19 cellular contexts compared by ENCODE assay signal in the genomic region with DNA sequence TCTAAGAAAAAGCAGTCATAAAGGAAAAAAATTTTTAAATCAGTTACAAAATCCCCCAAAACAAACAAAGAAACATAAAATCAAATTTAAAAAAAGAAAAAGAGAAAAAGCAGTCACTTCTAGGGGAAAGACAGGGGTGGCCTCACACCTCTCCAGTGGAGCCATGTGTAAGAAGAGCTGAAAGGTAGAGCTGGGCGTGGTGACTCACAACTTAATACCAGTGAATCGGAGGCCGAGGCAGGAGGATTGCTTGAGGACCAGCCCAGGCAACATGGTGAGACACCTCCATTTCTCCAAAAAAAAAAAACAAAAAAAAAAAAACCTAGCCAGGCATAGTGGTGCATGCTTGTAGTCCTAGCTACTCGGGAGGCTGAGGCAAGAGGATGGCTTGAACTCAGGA.
"Had no signal": no experiment of that assay in that cellular context is flagged by ENCODE, and none has a peak within 500 bp of the region (broad histone marks: within the 10 kb centered on the region; RNA-seq: fewer than 3 reads in every experiment).

No MANE protein-coding gene starts in this region.

- H2AFZ ChIP-seq: parathyroid adenoma had no signal

- H3K9ac ChIP-seq: parathyroid adenoma had no signal

- H3K9me3 ChIP-seq: right lobe of liver, thyroid gland had no signal

- H3K4me3 ChIP-seq: cardiac muscle cell, right lobe of liver, thyroid gland had no signal

- H3K27ac Mint-ChIP-seq: activated CD4-positive, alpha-beta T cell treated with anti-CD3 and anti-CD28 coated beads, Interleukin-2, amount 10 ng/mL, durations not matched to agents 7 days and 5 days; activated naive CD8-positive, alpha-beta T cell treated with anti-CD3 and anti-CD28 coated beads, Interleukin-2, amount 10 ng/mL, durations not matched to agents 7 days and 5 days; stimulated activated naive B cell treated with anti-CD40 and anti-IgM and Interleukin-4, amounts not matched to agents 10 μg/mL and 1 μg/mL and 100 μg/mL, for 72 hours; WTC11 had no signal

- DNase-seq: activated CD4-positive, alpha-beta T cell treated with anti-CD3 and anti-CD28 coated beads, Interleukin-2, amount 10 ng/mL, durations not matched to agents 7 days and 5 days; activated naive CD4-positive, alpha-beta T cell; activated naive CD8-positive, alpha-beta T cell treated with anti-CD3 and anti-CD28 coated beads, Interleukin-2, amount 10 ng/mL, durations not matched to agents 7 days and 5 days; activated T-cell treated with anti-CD3 and anti-CD28 coated beads, Interleukin-2, amount 50 U/mL, for 1 hour; amygdala; foreskin fibroblast; mesendoderm; right lobe of liver; small intestine; stimulated activated CD4-positive, alpha-beta T cell treated with anti-CD3 and anti-CD28 coated beads, Interleukin-4, amount 100 ng/mL, for 24 hours; stimulated activated naive B cell treated with anti-CD40 and anti-IgM and Interleukin-4, amounts not matched to agents 10 μg/mL and 1 μg/mL and 100 μg/mL, for 72 hours; thyroid gland had no signal

- H3K27me3 ChIP-seq: cardiac muscle cell, right lobe of liver, thyroid gland had no signal

- H3K4me3 Mint-ChIP-seq: activated CD4-positive, alpha-beta T cell treated with anti-CD3 and anti-CD28 coated beads, Interleukin-2, amount 10 ng/mL, durations not matched to agents 7 days and 5 days; activated naive CD8-positive, alpha-beta T cell treated with anti-CD3 and anti-CD28 coated beads, Interleukin-2, amount 10 ng/mL, durations not matched to agents 7 days and 5 days; activated T-helper 17 cell treated with anti-CD3 and anti-CD28 coated beads, Interleukin-2, amount 50 U/mL, for 72 hours; natural killer cell treated with Interleukin-12 subunit alpha and Interleukin-12 subunit beta and Interleukin-15 and Interleukin-18, amount 100 ng/mL, for 72 hours; stimulated activated naive B cell treated with anti-CD40 and anti-IgM and Interleukin-4, amounts not matched to agents 10 μg/mL and 1 μg/mL and 100 μg/mL, for 72 hours; WTC11 had no signal

- ATAC-seq: activated T-helper 17 cell treated with anti-CD3 and anti-CD28 coated beads, Interleukin-2, amount 50 U/mL, for 72 hours; right lobe of liver; stimulated activated naive B cell treated with anti-CD40 and anti-IgM and Interleukin-4, amounts not matched to agents 10 μg/mL and 1 μg/mL and 100 μg/mL, for 72 hours; WTC11 had no signal

- H3K27me3 Mint-ChIP-seq: activated CD4-positive, alpha-beta T cell treated with anti-CD3 and anti-CD28 coated beads, Interleukin-2, amount 10 ng/mL, durations not matched to agents 7 days and 5 days; activated naive CD8-positive, alpha-beta T cell treated with anti-CD3 and anti-CD28 coated beads, Interleukin-2, amount 10 ng/mL, durations not matched to agents 7 days and 5 days; activated T-helper 17 cell treated with anti-CD3 and anti-CD28 coated beads, Interleukin-2, amount 50 U/mL, for 72 hours; natural killer cell treated with Interleukin-12 subunit alpha and Interleukin-12 subunit beta and Interleukin-15 and Interleukin-18, amount 100 ng/mL, for 72 hours; stimulated activated naive B cell treated with anti-CD40 and anti-IgM and Interleukin-4, amounts not matched to agents 10 μg/mL and 1 μg/mL and 100 μg/mL, for 72 hours had no signal

- H3K27ac ChIP-seq: cardiac muscle cell, epithelial cell of prostate, parathyroid adenoma, right lobe of liver had no signal

- FAIRE-seq: small intestine, TTC549 had no signal

- H3K4me1 ChIP-seq: parathyroid adenoma, right lobe of liver had no signal

- H3K9me3 Mint-ChIP-seq: activated CD4-positive, alpha-beta T cell treated with anti-CD3 and anti-CD28 coated beads, Interleukin-2, amount 10 ng/mL, durations not matched to agents 7 days and 5 days; activated naive CD8-positive, alpha-beta T cell treated with anti-CD3 and anti-CD28 coated beads, Interleukin-2, amount 10 ng/mL, durations not matched to agents 7 days and 5 days; activated T-helper 17 cell treated with anti-CD3 and anti-CD28 coated beads, Interleukin-2, amount 50 U/mL, for 72 hours; natural killer cell treated with Interleukin-12 subunit alpha and Interleukin-12 subunit beta and Interleukin-15 and Interleukin-18, amount 100 ng/mL, for 72 hours; stimulated activated naive B cell treated with anti-CD40 and anti-IgM and Interleukin-4, amounts not matched to agents 10 μg/mL and 1 μg/mL and 100 μg/mL, for 72 hours; WTC11 had no signal
